In the genomic region with DNA sequence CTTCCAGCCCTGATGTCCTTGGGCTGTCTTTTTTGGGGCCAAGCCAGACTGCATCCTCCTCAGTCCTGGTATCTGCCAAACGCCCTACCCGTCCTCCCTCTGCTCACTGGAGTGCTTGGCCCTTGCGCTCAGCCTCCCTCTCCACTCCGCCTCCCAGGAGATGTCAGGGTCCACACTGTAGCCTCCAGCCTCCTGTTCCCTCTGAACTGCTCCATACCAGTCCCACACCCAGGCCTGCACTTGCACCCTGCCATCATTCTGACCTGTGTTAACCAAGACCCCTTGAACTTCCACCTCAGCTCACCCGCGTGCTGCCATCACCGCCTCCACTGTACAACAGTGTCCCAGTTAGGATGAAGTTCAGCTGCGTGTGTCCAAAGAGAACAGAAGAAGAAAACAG, we compare ENCODE assay signal across 20 cellular contexts. TPM values are rescaled to one million over a fixed set of nuclear protein-coding genes. Genes with fewer than 3 reads are reported as not detected.
"Had no signal": no experiment of that assay in that cellular context is flagged by ENCODE, and none has a peak within 500 bp of the region (broad histone marks: within the 10 kb centered on the region; RNA-seq: fewer than 3 reads in every experiment).

No MANE protein-coding gene starts in this region.

- H3K27me3 ChIP-seq: upper lobe of left lung had no signal

- H3K27ac ChIP-seq: lower lobe of right lung, SJSA1, suprapubic skin, upper lobe of left lung, WERI-Rb-1 had no signal

- ATAC-seq: sciatic nerve had no signal

- H3K27ac Mint-ChIP-seq: endodermal cell had no signal

- H3K36me3 ChIP-seq: lower lobe of right lung, SJSA1, suprapubic skin, upper lobe of left lung, WERI-Rb-1 had no signal

- H3K4me3 ChIP-seq: lower lobe of right lung, SJSA1, suprapubic skin, upper lobe of left lung had no signal

- H3K4me1 ChIP-seq: lower lobe of right lung, SJSA1, suprapubic skin, upper lobe of left lung had no signal

- H3K4me3 Mint-ChIP-seq: endodermal cell had no signal

- H3K9me3 ChIP-seq: lower lobe of right lung, suprapubic skin, upper lobe of left lung had no signal

- DNase-seq: activated naive CD4-positive, alpha-beta T cell treated with anti-CD3 and anti-CD28 coated beads, Interleukin-2, amount 50 U/mL, for 16 hours; anterior cingulate cortex; cerebellar nuclear complex; endodermal cell; erythroblast; hippocampal formation; lower lobe of right lung; naive B cell; stimulated activated CD4-positive, alpha-beta T cell treated with anti-CD3 and anti-CD28 coated beads, Interleukin-2, amount 100 ng/mL, for 24 hours; stimulated activated naive CD8-positive, alpha-beta T cell treated with anti-CD3 and anti-CD28 coated beads, Interleukin-15, Interleukin-2, amounts not matched to agents 100 U/mL and 50 U/mL, for 24 hours; SW 1271; T1000; upper lobe of left lung; WERI-Rb-1 had no signal

- H3K4me1 Mint-ChIP-seq: endodermal cell had no signal

RNA-seq across cellular contexts. Expression of a gene that starts 6.3 kb away (rescaled TPM):
- total RNA-seq: dermis blood vessel endothelial cell, SJSA1 had no signal

RNA-seq across cellular contexts. Expression of a gene that starts 46.5 kb away (rescaled TPM):
- total RNA-seq: dermis blood vessel endothelial cell, omental fat pad, pulmonary artery endothelial cell, sciatic nerve, SJSA1 had no signal

RNA-seq across cellular contexts. Expression of a gene that starts 56.3 kb away (rescaled TPM):
- total RNA-seq: dermis blood vessel endothelial cell, lower lobe of right lung, pulmonary artery endothelial cell, sciatic nerve, SJSA1, suprapubic skin had no signal
